Comparison of ENCODE assay signal across 13 cellular contexts in the genomic region with DNA sequence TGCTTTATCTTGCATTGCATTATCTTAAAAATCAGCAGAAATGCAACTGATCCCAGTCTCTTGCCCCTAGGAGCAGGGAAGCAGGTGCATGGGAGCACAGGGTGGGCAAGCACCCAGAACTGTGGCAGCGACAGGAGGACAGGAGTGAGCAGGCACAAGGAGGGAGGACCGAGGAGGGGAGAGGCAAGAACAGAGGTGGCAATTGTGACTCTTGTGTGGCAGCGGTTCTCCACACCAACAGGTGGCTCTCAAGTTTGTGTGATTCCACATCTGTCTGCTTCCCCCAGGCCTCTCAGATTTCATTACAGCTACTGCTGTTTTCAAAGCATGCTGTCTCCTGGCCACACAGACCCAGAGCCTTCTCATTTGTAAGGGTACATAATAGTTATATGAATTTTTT.
DNase-seq lines count a peak whose midpoint lies in the region; ATAC-seq and TF ChIP-seq lines count a peak whose summit lies in the region.
"Had no signal": no experiment of that assay in that cellular context is flagged by ENCODE, and none has a peak within 500 bp of the region (broad histone marks: within the 10 kb centered on the region; RNA-seq: fewer than 3 reads in every experiment).

No MANE protein-coding gene starts in this region.

- no peak overlapping the region for H3K9ac ChIP-seq in trophoblast cell (ENCODE audit: low read length)

- no peaks in the 10 kb centered on the region for H3K27me3 Mint-ChIP-seq in activated CD4-positive, alpha-beta T cell treated with anti-CD3 and anti-CD28 coated beads, Interleukin-2, amount 10 ng/mL, durations not matched to agents 24 days and 14 days
- H3K27me3 Mint-ChIP-seq in GM23338 (ENCODE audit: insufficient read depth, low read depth, poor library complexity), result peaks cover 12% of the 10 kb centered on the region

- H3K4me3 Mint-ChIP-seq in activated CD4-positive, alpha-beta T cell treated with anti-CD3 and anti-CD28 coated beads, Interleukin-2, amount 10 ng/mL, durations not matched to agents 24 days and 14 days, result no peak overlapping the region
- H3K4me3 Mint-ChIP-seq in GM23338, result no peak overlapping the region

- H3K4ac ChIP-seq in trophoblast cell (ENCODE audit: low read depth, low read length), result no peak overlapping the region

- no peak overlapping the region for H2BK12ac ChIP-seq in trophoblast cell (ENCODE audit: low read length)

- H3F3A ChIP-seq in GM23338 (replicated peaks; ENCODE audit: low read depth), result no peaks in the 10 kb centered on the region

- H3K79me1 ChIP-seq in trophoblast cell (ENCODE audit: low read length), result no peaks in the 10 kb centered on the region

- H3K9me3 ChIP-seq in HEK293 (ENCODE audit: control insufficient read depth, insufficient read depth, low read depth, low read length), result no peaks in the 10 kb centered on the region
- no peaks in the 10 kb centered on the region for H3K9me3 ChIP-seq in trophoblast cell (ENCODE audit: insufficient read depth, low read depth, low read length)
- H3K9me3 ChIP-seq: ascending aorta had no signal

- H3K27me3 ChIP-seq in trophoblast cell (ENCODE audit: insufficient read depth, low read length) (no peaks in the 10 kb centered on the region), GM23338 (ENCODE audit: insufficient read depth) (no peaks in the 10 kb centered on the region)
- H3K27me3 ChIP-seq: ascending aorta had no signal

- H3K18ac ChIP-seq in trophoblast cell (ENCODE audit: low read length), result no peak overlapping the region

- H3K4me2 ChIP-seq in trophoblast cell (ENCODE audit: low read length) (no peak overlapping the region), GM23338 (no peak overlapping the region)

- ATAC-seq in GM23338 (no peak), HG03469 (IDR thresholded peaks at IDR 0.05; ENCODE audit: unreplicated experiment) (no peak)

- WGBS in trophoblast cell (ENCODE audit: extremely low coverage, insufficient coverage, insufficient read length), result no CpG with 5 or more reads among the region's 3 CpGs

- no peaks in the 10 kb centered on the region for H3K79me2 ChIP-seq in trophoblast cell (ENCODE audit: control insufficient read depth, insufficient read depth, low read length, poor library complexity)
- peaks cover 62% of the 10 kb centered on the region for H3K79me2 ChIP-seq in GM23338 (replicated peaks; ENCODE audit: insufficient read depth)

- POLR2A ChIA-PET in HEK293 (lab: Yijun Ruan, JAX), result no interaction called here

- no peak overlapping the region for H2AK5ac ChIP-seq in trophoblast cell (ENCODE audit: low read length)

- peaks cover 25% of the 10 kb centered on the region for H4K20me1 ChIP-seq in GM23338 (replicated peaks; ENCODE audit: insufficient read depth)

- intact Hi-C loops in activated CD4-positive, alpha-beta T cell treated with anti-CD3 and anti-CD28 coated beads, Interleukin-2, amount 10 ng/mL, durations not matched to agents 24 days and 14 days (cut with micrococcal nuclease), result no loop called here

- peaks cover 52% of the 10 kb centered on the region for H3K36me3 Mint-ChIP-seq in activated CD4-positive, alpha-beta T cell treated with anti-CD3 and anti-CD28 coated beads, Interleukin-2, amount 10 ng/mL, durations not matched to agents 24 days and 14 days (ENCODE audit: low read depth)
- H3K36me3 Mint-ChIP-seq in GM23338 (ENCODE audit: low read depth), result peaks cover 47% of the 10 kb centered on the region

- peak overlapping the region; percentile 29 for H3K23ac ChIP-seq in trophoblast cell (ENCODE audit: low read length)

- no peak for DNase-seq in activated CD4-positive, alpha-beta T cell treated with anti-CD3 and anti-CD28 coated beads, Interleukin-2, amount 10 ng/mL, durations not matched to agents 24 days and 14 days
- DNase-seq in activated CD4-positive, alpha-beta T cell treated with anti-CD3 and anti-CD28 coated beads, Interleukin-2, amount 50 U/mL, for 1 hour, result no peak
- DNase-seq in cerebellar cortex (ENCODE audit: low spot score) (peak; percentile 28), trophoblast cell (no peak), activated gamma-delta T cell treated with Interleukin-2 at 50 U/mL for 16 hours (no peak), GM23338 (ENCODE audit: low spot score) (no peak)
- DNase-seq: effector CD4-positive, alpha-beta T cell; SHP77; stimulated activated CD4-positive, alpha-beta T cell treated with anti-CD3 and anti-CD28 coated beads, Interleukin-2, amount 100 ng/mL, for 48 hours had no signal

- H2BK5ac ChIP-seq in trophoblast cell (ENCODE audit: low read depth, low read length, poor library complexity), result no peak overlapping the region

- H3K27ac ChIP-seq in HEK293 (ENCODE audit: extremely low read depth, low read depth, low read length) (no peak overlapping the region), trophoblast cell (ENCODE audit: low read depth, low read length) (no peak overlapping the region), GM23338 (ENCODE audit: low read depth) (no peak overlapping the region)
- H3K27ac ChIP-seq: ascending aorta, HL-60 had no signal

- peaks cover 27% of the 10 kb centered on the region for H3K4me1 Mint-ChIP-seq in activated CD4-positive, alpha-beta T cell treated with anti-CD3 and anti-CD28 coated beads, Interleukin-2, amount 10 ng/mL, durations not matched to agents 24 days and 14 days
- H3K4me1 Mint-ChIP-seq in GM23338, result peaks cover 16% of the 10 kb centered on the region

- H2AFZ ChIP-seq in trophoblast cell (ENCODE audit: insufficient read depth, low read length, poor library complexity) (no peak overlapping the region), GM23338 (no peak overlapping the region)

- H4K8ac ChIP-seq in trophoblast cell (ENCODE audit: low read depth, low read length), result no peak overlapping the region

- H3K4me1 ChIP-seq in HEK293 (ENCODE audit: control insufficient read depth, insufficient read depth, low read length) (no peaks in the 10 kb centered on the region), trophoblast cell (ENCODE audit: control insufficient read depth in 1 of 2, insufficient read depth in 2 of 2, low read length in 2 of 2) (peaks cover 0 to under 1% of the 10 kb centered on the region in 2 experiments), GM23338 (ENCODE audit: insufficient read depth) (no peaks in the 10 kb centered on the region)
- H3K4me1 ChIP-seq: ascending aorta had no signal

- CTCF ChIA-PET in HEK293 (lab: Yijun Ruan, JAX), result interaction anchor here (0.6 to 2.2 kb wide), 4 partner anchors 16 to 205 kb away, joined by 3 to 7 read pairs (median 4); no protein-coding TSS in a partner anchor

- H3K14ac ChIP-seq in trophoblast cell (ENCODE audit: low read length), result no peak overlapping the region

- H3K9me2 ChIP-seq in GM23338 (ENCODE audit: insufficient read depth), result no peaks in the 10 kb centered on the region

- H3K27ac Mint-ChIP-seq in activated CD4-positive, alpha-beta T cell treated with anti-CD3 and anti-CD28 coated beads, Interleukin-2, amount 10 ng/mL, durations not matched to agents 24 days and 14 days, result peak overlapping the region; percentile 32
- no peak overlapping the region for H3K27ac Mint-ChIP-seq in GM23338

- H3K36me3 ChIP-seq in HEK293 (ENCODE audit: control insufficient read depth in 2 of 2, insufficient read depth in 1 of 2, low read length in 2 of 2) (peaks cover 0 to 60% of the 10 kb centered on the region in 2 experiments; a peak in 1 of 3 replicates), trophoblast cell (ENCODE audit: control insufficient read depth in 1 of 2, insufficient read depth in 2 of 2, low read length in 2 of 2) (peaks cover 30 to 42% of the 10 kb centered on the region in 2 experiments), GM23338 (ENCODE audit: insufficient read depth) (peaks cover 12% of the 10 kb centered on the region)

- H3K4me3 ChIP-seq in HEK293 (ENCODE audit: low read depth, low read length), result no peak overlapping the region
- no peak overlapping the region for H3K4me3 ChIP-seq in trophoblast cell (ENCODE audit: low read depth, low read length)
- no peak overlapping the region for H3K4me3 ChIP-seq in GM23338
- H3K4me3 ChIP-seq: ascending aorta had no signal

- H4K91ac ChIP-seq in trophoblast cell (ENCODE audit: low read depth, low read length), result no peak overlapping the region

- H4K12ac ChIP-seq in trophoblast cell (ENCODE audit: low read depth, low read length), result no peak overlapping the region

- H2BK120ac ChIP-seq in trophoblast cell (ENCODE audit: insufficient read depth, low read length, poor library complexity), result no peak overlapping the region

- no peak for TF ChIP-seq CTCF in HEK293 (tag by site-specific recombination; IDR thresholded peaks at IDR 0.05)
- peak in 1 of 2 experiments; percentile 41; a peak in 2 of 4 replicates for TF ChIP-seq CTCF in GM23338 (conservative IDR thresholded peaks at IDR 0.05; ENCODE audit: low read depth in 2 of 2)

- H3K9me3 Mint-ChIP-seq in activated CD4-positive, alpha-beta T cell treated with anti-CD3 and anti-CD28 coated beads, Interleukin-2, amount 10 ng/mL, durations not matched to agents 24 days and 14 days, result peaks cover 5% of the 10 kb centered on the region
- H3K9me3 Mint-ChIP-seq in GM23338, result no peaks in the 10 kb centered on the region

TF ChIP-seq in HEK293, 187 proteins besides CTCF, POLR2A, EP300 and RAD21 (continues in another document):
- TF ChIP-seq ZNF707 (tag by site-specific recombination; IDR thresholded peaks at IDR 0.05) (no peak), SCRT1 (tag by site-specific recombination; IDR thresholded peaks at IDR 0.05; ENCODE audit: borderline replicate concordance) (peak; percentile 33; the same call in 1 of the 2 replicates), WT1 (tag by site-specific recombination; IDR thresholded peaks at IDR 0.05) (no peak), SCRT2 (tag by site-specific recombination; IDR thresholded peaks at IDR 0.05) (peak; percentile 96), ZFHX2 (tag by site-specific recombination; conservative IDR thresholded peaks at IDR 0.05) (no peak), ZNF654 (tag by site-specific recombination; IDR thresholded peaks at IDR 0.05; ENCODE audit: low read depth) (peak; percentile 11; the same call in 1 of the 2 replicates), ZBTB17 (tag by site-specific recombination; IDR thresholded peaks at IDR 0.05) (no peak), ZNF561 (tag by site-specific recombination; IDR thresholded peaks at IDR 0.05; ENCODE audit: borderline replicate concordance) (no peak)

TF ChIP-seq in GM23338, 12 proteins besides CTCF, POLR2A, EP300 and RAD21:
- TF ChIP-seq ZNF114 (CRISPR knock-in tag; IDR thresholded peaks at IDR 0.05), result no peak
- no peak for TF ChIP-seq NANOG (IDR thresholded peaks at IDR 0.05; ENCODE audit: borderline replicate concordance)
- no peak for TF ChIP-seq CREB1 (CRISPR knock-in tag; IDR thresholded peaks at IDR 0.05; ENCODE audit: low read depth)
- TF ChIP-seq, protein P1, sequence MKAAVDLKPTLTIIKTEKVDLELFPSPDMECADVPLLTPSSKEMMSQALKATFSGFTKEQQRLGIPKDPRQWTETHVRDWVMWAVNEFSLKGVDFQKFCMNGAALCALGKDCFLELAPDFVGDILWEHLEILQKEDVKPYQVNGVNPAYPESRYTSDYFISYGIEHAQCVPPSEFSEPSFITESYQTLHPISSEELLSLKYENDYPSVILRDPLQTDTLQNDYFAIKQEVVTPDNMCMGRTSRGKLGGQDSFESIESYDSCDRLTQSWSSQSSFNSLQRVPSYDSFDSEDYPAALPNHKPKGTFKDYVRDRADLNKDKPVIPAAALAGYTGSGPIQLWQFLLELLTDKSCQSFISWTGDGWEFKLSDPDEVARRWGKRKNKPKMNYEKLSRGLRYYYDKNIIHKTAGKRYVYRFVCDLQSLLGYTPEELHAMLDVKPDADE (IDR thresholded peaks at IDR 0.05), result no peak
